1 cellular context compared by ENCODE assay signal in the genomic region with DNA sequence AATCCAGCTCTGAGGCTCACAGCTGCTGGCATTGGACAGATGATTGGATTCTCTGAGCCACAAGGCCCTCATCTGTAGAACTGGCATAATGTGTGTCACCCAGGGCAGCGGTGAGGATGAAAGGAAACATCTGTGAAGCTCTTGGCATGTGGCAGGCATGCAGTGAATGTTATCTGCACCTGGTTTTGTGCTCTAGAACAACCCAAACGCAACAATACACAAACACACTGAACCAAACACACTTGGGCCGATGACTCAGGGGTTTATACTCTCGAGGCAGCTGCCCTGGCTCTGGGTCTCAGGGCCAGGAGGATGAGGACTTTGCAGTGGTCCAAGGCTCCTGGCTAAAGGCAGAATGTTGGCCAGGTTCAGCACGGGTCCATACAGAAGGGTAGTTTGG.
A peak's percentile ranks its signal among the peaks of the same experiment; 100 is the strongest.
TF ChIP-seq lines count a peak whose summit lies in the region.

No MANE protein-coding gene starts in this region.

TF ChIP-seq in IMR-90, 13 proteins besides CTCF, POLR2A, EP300 and RAD21:
- TF ChIP-seq CEBPB (IDR thresholded peaks at IDR 0.05; ENCODE audit: low read depth, low read length) (no peak), MAFK (IDR thresholded peaks at IDR 0.05; ENCODE audit: low read depth, low read length) (no peak), RFX5 (IDR thresholded peaks at IDR 0.05; ENCODE audit: low read depth, low read length) (no peak), MAZ (IDR thresholded peaks at IDR 0.05; ENCODE audit: borderline replicate concordance, low read depth, low read length) (no peak), NFE2L2 (IDR thresholded peaks at IDR 0.05; ENCODE audit: low read depth, low read length) (peak; percentile 57; the same call in 1 of the 2 replicates), CHD1 (IDR thresholded peaks at IDR 0.05; ENCODE audit: low read depth, low read length) (no peak), MXI1 (IDR thresholded peaks at IDR 0.05; ENCODE audit: borderline replicate concordance, low read depth, low read length) (no peak), FOS (IDR thresholded peaks at IDR 0.05; ENCODE audit: low read depth, low read length) (peak; percentile 4; the same call in 1 of the 2 replicates)
- TF ChIP-seq, protein P1, sequence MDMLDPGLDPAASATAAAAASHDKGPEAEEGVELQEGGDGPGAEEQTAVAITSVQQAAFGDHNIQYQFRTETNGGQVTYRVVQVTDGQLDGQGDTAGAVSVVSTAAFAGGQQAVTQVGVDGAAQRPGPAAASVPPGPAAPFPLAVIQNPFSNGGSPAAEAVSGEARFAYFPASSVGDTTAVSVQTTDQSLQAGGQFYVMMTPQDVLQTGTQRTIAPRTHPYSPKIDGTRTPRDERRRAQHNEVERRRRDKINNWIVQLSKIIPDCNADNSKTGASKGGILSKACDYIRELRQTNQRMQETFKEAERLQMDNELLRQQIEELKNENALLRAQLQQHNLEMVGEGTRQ (IDR thresholded peaks at IDR 0.05; ENCODE audit: low read depth, low read length) = no peak
